In genomic region chr12:64390275-64390851, GRCh38 we compare ENCODE assay signal across 1 cellular context.
TF ChIP-seq lines count a peak whose summit lies in the region.

Gene C12orf56 (minus strand): TSS chr12:64390758. CDS start chr12:64390565, 193 bp downstream.

TF ChIP-seq in K562, 482 proteins besides CTCF, POLR2A, EP300 and RAD21 (continued from another document):
- TF ChIP-seq L3MBTL2 (IDR thresholded peaks at IDR 0.05) (peak; percentile 28; the same call in 1 of the 2 replicates), CSDE1 (IDR thresholded peaks at IDR 0.05) (no peak), FOS (IDR thresholded peaks at IDR 0.05; ENCODE audit: extremely low read depth, insufficient read length) (no peak), POLR2B (IDR thresholded peaks at IDR 0.05; ENCODE audit: low read depth, partially characterized antibody) (no peak), HOMEZ (CRISPR knock-in tag; IDR thresholded peaks at IDR 0.05) (no peak), XRCC4 (IDR thresholded peaks at IDR 0.05; ENCODE audit: extremely low read depth, insufficient read depth, insufficient read length) (no peak), RB1 (IDR thresholded peaks at IDR 0.05; ENCODE audit: low read depth) (no peak), SRF (CRISPR knock-in tag; IDR thresholded peaks at IDR 0.05) (no peak), SMAD1 (IDR thresholded peaks at IDR 0.05; ENCODE audit: low read depth, low read length, partially characterized antibody) (no peak), IFI16 (CRISPR knock-in tag; IDR thresholded peaks at IDR 0.05) (no peak), DNMT1 (IDR thresholded peaks at IDR 0.05) (no peak), TAF15 (IDR thresholded peaks at IDR 0.05; ENCODE audit: low read depth, low read length) (no peak), NR2C2 (CRISPR knock-in tag; IDR thresholded peaks at IDR 0.05) (no peak), NR2C2 (tag; IDR thresholded peaks at IDR 0.05) (no peak), ATF3 (IDR thresholded peaks at IDR 0.05) (no peak), ATF3 (CRISPR knock-in tag; conservative IDR thresholded peaks at IDR 0.05) (no peak)
- TF ChIP-seq, protein P1, sequence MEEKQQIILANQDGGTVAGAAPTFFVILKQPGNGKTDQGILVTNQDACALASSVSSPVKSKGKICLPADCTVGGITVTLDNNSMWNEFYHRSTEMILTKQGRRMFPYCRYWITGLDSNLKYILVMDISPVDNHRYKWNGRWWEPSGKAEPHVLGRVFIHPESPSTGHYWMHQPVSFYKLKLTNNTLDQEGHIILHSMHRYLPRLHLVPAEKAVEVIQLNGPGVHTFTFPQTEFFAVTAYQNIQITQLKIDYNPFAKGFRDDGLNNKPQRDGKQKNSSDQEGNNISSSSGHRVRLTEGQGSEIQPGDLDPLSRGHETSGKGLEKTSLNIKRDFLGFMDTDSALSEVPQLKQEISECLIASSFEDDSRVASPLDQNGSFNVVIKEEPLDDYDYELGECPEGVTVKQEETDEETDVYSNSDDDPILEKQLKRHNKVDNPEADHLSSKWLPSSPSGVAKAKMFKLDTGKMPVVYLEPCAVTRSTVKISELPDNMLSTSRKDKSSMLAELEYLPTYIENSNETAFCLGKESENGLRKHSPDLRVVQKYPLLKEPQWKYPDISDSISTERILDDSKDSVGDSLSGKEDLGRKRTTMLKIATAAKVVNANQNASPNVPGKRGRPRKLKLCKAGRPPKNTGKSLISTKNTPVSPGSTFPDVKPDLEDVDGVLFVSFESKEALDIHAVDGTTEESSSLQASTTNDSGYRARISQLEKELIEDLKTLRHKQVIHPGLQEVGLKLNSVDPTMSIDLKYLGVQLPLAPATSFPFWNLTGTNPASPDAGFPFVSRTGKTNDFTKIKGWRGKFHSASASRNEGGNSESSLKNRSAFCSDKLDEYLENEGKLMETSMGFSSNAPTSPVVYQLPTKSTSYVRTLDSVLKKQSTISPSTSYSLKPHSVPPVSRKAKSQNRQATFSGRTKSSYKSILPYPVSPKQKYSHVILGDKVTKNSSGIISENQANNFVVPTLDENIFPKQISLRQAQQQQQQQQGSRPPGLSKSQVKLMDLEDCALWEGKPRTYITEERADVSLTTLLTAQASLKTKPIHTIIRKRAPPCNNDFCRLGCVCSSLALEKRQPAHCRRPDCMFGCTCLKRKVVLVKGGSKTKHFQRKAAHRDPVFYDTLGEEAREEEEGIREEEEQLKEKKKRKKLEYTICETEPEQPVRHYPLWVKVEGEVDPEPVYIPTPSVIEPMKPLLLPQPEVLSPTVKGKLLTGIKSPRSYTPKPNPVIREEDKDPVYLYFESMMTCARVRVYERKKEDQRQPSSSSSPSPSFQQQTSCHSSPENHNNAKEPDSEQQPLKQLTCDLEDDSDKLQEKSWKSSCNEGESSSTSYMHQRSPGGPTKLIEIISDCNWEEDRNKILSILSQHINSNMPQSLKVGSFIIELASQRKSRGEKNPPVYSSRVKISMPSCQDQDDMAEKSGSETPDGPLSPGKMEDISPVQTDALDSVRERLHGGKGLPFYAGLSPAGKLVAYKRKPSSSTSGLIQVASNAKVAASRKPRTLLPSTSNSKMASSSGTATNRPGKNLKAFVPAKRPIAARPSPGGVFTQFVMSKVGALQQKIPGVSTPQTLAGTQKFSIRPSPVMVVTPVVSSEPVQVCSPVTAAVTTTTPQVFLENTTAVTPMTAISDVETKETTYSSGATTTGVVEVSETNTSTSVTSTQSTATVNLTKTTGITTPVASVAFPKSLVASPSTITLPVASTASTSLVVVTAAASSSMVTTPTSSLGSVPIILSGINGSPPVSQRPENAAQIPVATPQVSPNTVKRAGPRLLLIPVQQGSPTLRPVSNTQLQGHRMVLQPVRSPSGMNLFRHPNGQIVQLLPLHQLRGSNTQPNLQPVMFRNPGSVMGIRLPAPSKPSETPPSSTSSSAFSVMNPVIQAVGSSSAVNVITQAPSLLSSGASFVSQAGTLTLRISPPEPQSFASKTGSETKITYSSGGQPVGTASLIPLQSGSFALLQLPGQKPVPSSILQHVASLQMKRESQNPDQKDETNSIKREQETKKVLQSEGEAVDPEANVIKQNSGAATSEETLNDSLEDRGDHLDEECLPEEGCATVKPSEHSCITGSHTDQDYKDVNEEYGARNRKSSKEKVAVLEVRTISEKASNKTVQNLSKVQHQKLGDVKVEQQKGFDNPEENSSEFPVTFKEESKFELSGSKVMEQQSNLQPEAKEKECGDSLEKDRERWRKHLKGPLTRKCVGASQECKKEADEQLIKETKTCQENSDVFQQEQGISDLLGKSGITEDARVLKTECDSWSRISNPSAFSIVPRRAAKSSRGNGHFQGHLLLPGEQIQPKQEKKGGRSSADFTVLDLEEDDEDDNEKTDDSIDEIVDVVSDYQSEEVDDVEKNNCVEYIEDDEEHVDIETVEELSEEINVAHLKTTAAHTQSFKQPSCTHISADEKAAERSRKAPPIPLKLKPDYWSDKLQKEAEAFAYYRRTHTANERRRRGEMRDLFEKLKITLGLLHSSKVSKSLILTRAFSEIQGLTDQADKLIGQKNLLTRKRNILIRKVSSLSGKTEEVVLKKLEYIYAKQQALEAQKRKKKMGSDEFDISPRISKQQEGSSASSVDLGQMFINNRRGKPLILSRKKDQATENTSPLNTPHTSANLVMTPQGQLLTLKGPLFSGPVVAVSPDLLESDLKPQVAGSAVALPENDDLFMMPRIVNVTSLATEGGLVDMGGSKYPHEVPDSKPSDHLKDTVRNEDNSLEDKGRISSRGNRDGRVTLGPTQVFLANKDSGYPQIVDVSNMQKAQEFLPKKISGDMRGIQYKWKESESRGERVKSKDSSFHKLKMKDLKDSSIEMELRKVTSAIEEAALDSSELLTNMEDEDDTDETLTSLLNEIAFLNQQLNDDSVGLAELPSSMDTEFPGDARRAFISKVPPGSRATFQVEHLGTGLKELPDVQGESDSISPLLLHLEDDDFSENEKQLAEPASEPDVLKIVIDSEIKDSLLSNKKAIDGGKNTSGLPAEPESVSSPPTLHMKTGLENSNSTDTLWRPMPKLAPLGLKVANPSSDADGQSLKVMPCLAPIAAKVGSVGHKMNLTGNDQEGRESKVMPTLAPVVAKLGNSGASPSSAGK (IDR thresholded peaks at IDR 0.05), result peak; percentile 39; the same call in 1 of the 2 replicates
- TF ChIP-seq, protein P2, sequence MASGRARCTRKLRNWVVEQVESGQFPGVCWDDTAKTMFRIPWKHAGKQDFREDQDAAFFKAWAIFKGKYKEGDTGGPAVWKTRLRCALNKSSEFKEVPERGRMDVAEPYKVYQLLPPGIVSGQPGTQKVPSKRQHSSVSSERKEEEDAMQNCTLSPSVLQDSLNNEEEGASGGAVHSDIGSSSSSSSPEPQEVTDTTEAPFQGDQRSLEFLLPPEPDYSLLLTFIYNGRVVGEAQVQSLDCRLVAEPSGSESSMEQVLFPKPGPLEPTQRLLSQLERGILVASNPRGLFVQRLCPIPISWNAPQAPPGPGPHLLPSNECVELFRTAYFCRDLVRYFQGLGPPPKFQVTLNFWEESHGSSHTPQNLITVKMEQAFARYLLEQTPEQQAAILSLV (tag; IDR thresholded peaks at IDR 0.05), result no peak
- TF ChIP-seq, protein P3, sequence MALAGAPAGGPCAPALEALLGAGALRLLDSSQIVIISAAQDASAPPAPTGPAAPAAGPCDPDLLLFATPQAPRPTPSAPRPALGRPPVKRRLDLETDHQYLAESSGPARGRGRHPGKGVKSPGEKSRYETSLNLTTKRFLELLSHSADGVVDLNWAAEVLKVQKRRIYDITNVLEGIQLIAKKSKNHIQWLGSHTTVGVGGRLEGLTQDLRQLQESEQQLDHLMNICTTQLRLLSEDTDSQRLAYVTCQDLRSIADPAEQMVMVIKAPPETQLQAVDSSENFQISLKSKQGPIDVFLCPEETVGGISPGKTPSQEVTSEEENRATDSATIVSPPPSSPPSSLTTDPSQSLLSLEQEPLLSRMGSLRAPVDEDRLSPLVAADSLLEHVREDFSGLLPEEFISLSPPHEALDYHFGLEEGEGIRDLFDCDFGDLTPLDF (CRISPR knock-in tag; IDR thresholded peaks at IDR 0.05), result no peak
- TF ChIP-seq, protein P4, sequence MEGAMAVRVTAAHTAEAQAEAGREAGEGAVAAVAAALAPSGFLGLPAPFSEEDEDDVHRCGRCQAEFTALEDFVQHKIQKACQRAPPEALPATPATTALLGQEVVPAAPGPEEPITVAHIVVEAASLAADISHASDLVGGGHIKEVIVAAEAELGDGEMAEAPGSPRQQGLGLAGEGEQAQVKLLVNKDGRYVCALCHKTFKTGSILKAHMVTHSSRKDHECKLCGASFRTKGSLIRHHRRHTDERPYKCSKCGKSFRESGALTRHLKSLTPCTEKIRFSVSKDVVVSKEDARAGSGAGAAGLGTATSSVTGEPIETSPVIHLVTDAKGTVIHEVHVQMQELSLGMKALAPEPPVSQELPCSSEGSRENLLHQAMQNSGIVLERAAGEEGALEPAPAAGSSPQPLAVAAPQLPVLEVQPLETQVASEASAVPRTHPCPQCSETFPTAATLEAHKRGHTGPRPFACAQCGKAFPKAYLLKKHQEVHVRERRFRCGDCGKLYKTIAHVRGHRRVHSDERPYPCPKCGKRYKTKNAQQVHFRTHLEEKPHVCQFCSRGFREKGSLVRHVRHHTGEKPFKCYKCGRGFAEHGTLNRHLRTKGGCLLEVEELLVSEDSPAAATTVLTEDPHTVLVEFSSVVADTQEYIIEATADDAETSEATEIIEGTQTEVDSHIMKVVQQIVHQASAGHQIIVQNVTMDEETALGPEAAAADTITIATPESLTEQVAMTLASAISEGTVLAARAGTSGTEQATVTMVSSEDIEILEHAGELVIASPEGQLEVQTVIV (CRISPR knock-in tag; IDR thresholded peaks at IDR 0.05; ENCODE audit: borderline replicate concordance), result no peak
- TF ChIP-seq, protein P5, sequence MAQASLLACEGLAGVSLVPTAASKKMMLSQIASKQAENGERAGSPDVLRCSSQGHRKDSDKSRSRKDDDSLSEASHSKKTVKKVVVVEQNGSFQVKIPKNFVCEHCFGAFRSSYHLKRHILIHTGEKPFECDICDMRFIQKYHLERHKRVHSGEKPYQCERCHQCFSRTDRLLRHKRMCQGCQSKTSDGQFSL (CRISPR knock-in tag; IDR thresholded peaks at IDR 0.05), result no peak
- TF ChIP-seq, protein P5 (tag; IDR thresholded peaks at IDR 0.05), result no peak
- TF ChIP-seq, protein P6, sequence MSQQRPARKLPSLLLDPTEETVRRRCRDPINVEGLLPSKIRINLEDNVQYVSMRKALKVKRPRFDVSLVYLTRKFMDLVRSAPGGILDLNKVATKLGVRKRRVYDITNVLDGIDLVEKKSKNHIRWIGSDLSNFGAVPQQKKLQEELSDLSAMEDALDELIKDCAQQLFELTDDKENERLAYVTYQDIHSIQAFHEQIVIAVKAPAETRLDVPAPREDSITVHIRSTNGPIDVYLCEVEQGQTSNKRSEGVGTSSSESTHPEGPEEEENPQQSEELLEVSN (IDR thresholded peaks at IDR 0.05; ENCODE audit: borderline replicate concordance in 1 of 2, extremely low read depth in 1 of 2, insufficient read depth in 1 of 2, insufficient read length in 1 of 2, low read depth in 1 of 2, low read length in 1 of 2, poor library complexity in 1 of 2, severe bottlenecking in 1 of 2), result peak in 1 of 2 experiments; percentile 57
